Comparison of ENCODE assay signal across 12 cellular contexts in genomic region chr2:120465989-120466703, GRCh38.
DNase-seq lines count a peak whose midpoint lies in the region; ATAC-seq and TF ChIP-seq lines count a peak whose summit lies in the region.
"Had no signal": no experiment of that assay in that cellular context is flagged by ENCODE, and none has a peak within 500 bp of the region (broad histone marks: within the 10 kb centered on the region; RNA-seq: fewer than 3 reads in every experiment).

No MANE protein-coding gene starts in this region.

- H3K9ac ChIP-seq in HUES6 (ENCODE audit: low read length): no peak overlapping the region
- H3K9ac ChIP-seq in iPS-18a (ENCODE audit: low read length): no peak overlapping the region

- H3K4me1 ChIP-seq in HUES6 (ENCODE audit: control insufficient read depth, insufficient read depth, low read length) (peaks cover 12% of the 10 kb centered on the region), iPS-18a (ENCODE audit: control insufficient read depth, low read depth, low read length) (peaks cover 12% of the 10 kb centered on the region), stomach (peaks cover 27 to 42% (median 30%) of the 10 kb centered on the region in 4 donors)

- no peak for TF ChIP-seq POLR2A in stomach (IDR thresholded peaks at IDR 0.05)

- H3K4me3 ChIP-seq in HUES6 (ENCODE audit: low read depth, low read length) (peak overlapping the region; percentile 41), iPS-18a (ENCODE audit: low read length) (peak overlapping the region; percentile 4), stomach (no peak overlapping the region)
- H3K4me3 ChIP-seq: PC-9 had no signal

- WGBS in stomach, 5 donors: 20 to 54% (median 33%) methylated on average over 25 of the region's 25 CpGs

- ATAC-seq in GM19324 (IDR thresholded peaks at IDR 0.05; ENCODE audit: low FRiP score, unreplicated experiment): no peak

- TF ChIP-seq EP300 in stomach (IDR thresholded peaks at IDR 0.05): no peak

- no peaks in the 10 kb centered on the region for H3K36me3 ChIP-seq in HUES6 (ENCODE audit: control insufficient read depth, insufficient read depth, low read length)
- H3K36me3 ChIP-seq in iPS-18a (ENCODE audit: control insufficient read depth, low read depth, low read length): no peaks in the 10 kb centered on the region
- no peaks in the 10 kb centered on the region for H3K36me3 ChIP-seq in stomach
- H3K36me3 ChIP-seq: brain microvascular endothelial cell had no signal

- DNase-seq in NCI-H69 (lab: John Stamatoyannopoulos, UW) (peak; percentile 98), stomach (peak; percentile 38), GDM1 (lab: John Stamatoyannopoulos, UW) (no peak)
- no peak for DNase-seq in stimulated activated CD4-positive, alpha-beta T cell treated with anti-CD3 and anti-CD28 coated beads, Interleukin-4, amount 100 ng/mL, for 4 hours
- DNase-seq: activated CD4-positive, alpha-beta T cell treated with anti-CD3 and anti-CD28 coated beads, Interleukin-2, amount 10 ng/mL, durations not matched to agents 7 days and 5 days; brain microvascular endothelial cell; CD4-positive, alpha-beta memory T cell; NCI-H1105; PC-9 had no signal

- H3K9me3 ChIP-seq in HUES6 (ENCODE audit: control insufficient read depth, insufficient read depth, low read depth, low read length) (no peaks in the 10 kb centered on the region), iPS-18a (ENCODE audit: control insufficient read depth, low read depth, low read length) (no peaks in the 10 kb centered on the region), stomach (no peaks in the 10 kb centered on the region)

- TF ChIP-seq CTCF in stomach (IDR thresholded peaks at IDR 0.05): no peak

- no peak overlapping the region for H3K27ac ChIP-seq in HUES6 (ENCODE audit: low read depth, low read length)
- no peak overlapping the region for H3K27ac ChIP-seq in iPS-18a (ENCODE audit: low read length)
- peak overlapping the region in 3 of 5 donors; percentile 9 to 24 (median 11) for H3K27ac ChIP-seq in stomach
- H3K27ac ChIP-seq: brain microvascular endothelial cell, PC-9 had no signal

- H3K27me3 ChIP-seq in HUES6 (ENCODE audit: control insufficient read depth, insufficient read depth, low read length) (peaks cover 100% of the 10 kb centered on the region), iPS-18a (ENCODE audit: control insufficient read depth, insufficient read depth, low read length) (peaks cover 100% of the 10 kb centered on the region), stomach (peaks cover 0 to 22% (median 0%) of the 10 kb centered on the region in 3 donors)
- H3K27me3 ChIP-seq: brain microvascular endothelial cell had no signal

- intact Hi-C loops in stomach (cut with DNase I; ENCODE audit: low total_unique reads): no loop called here

Comparison
In these comparisons a context has a peak if more than half of its experiments do, and no peak if none do; other contexts are left out.
1. H3K27ac ChIP-seq: peak in stomach (3 of 5); none in HUES6 (single experiment) and iPS-18a (single experiment).
2. H3K4me3 ChIP-seq: peak in HUES6 (single experiment) and iPS-18a (single experiment); none in stomach (0 of 4).
3. DNase-seq: peak in NCI-H69 (single experiment) and stomach (single experiment); none in stimulated activated CD4-positive, alpha-beta T cell treated with anti-CD3 and anti-CD28 coated beads, Interleukin-4, amount 100 ng/mL, for 4 hours (0 of 2) and GDM1 (single experiment).